Comparison of ENCODE assay signal across 33 cellular contexts in genomic region chr1:180907313-180908055, GRCh38. TPM values are rescaled to one million over a fixed set of nuclear protein-coding genes. Genes with fewer than 3 reads are reported as not detected.
"Had no signal": no experiment of that assay in that cellular context is flagged by ENCODE, and none has a peak within 500 bp of the region (broad histone marks: within the 10 kb centered on the region; RNA-seq: fewer than 3 reads in every experiment).

No MANE protein-coding gene starts in this region.

- H3K4me1 ChIP-seq: prostate gland had no signal

- H3K27ac ChIP-seq: brain microvascular endothelial cell, gastroesophageal sphincter, left lung, lower lobe of right lung, ovary, prostate gland, sigmoid colon, thyroid gland, upper lobe of left lung, vagina had no signal

- H3K27me3 ChIP-seq: brain microvascular endothelial cell, gastroesophageal sphincter, ovary, sigmoid colon, thyroid gland, vagina had no signal

- DNase-seq: activated CD4-positive, alpha-beta memory T cell treated with anti-CD3 and anti-CD28 coated beads, Interleukin-2, amount 10 ng/mL, durations not matched to agents 7 days and 5 days; activated CD4-positive, alpha-beta T cell treated with anti-CD3 and anti-CD28 coated beads for 1 hour; activated CD4-positive, alpha-beta T cell treated with anti-CD3 and anti-CD28 coated beads, Interleukin-2, amount 10 ng/mL, durations not matched to agents 7 days and 5 days; activated gamma-delta T cell; activated naive CD4-positive, alpha-beta T cell treated with anti-CD3 and anti-CD28 coated beads, Interleukin-2, amount 10 ng/mL, durations not matched to agents 7 days and 5 days; activated T-cell treated with anti-CD3 and anti-CD28 coated beads, Interleukin-2, amount 50 U/mL, for 72 hours; amniotic stem cell; brain microvascular endothelial cell; caudate nucleus; cortex of kidney; effector memory CD8-positive, alpha-beta T cell; hypothalamus; immature natural killer cell; left lung; lower lobe of right lung; mesenchymal stem cell; naive thymus-derived CD8-positive, alpha-beta T cell; ovary; retina; sigmoid colon; small intestine; stimulated activated CD4-positive, alpha-beta T cell treated with anti-CD3 and anti-CD28 coated beads, Interleukin-4, amount 100 ng/mL, for 24 hours; T-helper 2 cell; thyroid gland; upper lobe of left lung had no signal

- H3K4me3 ChIP-seq: gastroesophageal sphincter, left lung, lower lobe of right lung, ovary, prostate gland, sigmoid colon, thyroid gland, upper lobe of left lung, vagina had no signal

- FAIRE-seq: astrocyte, endothelial cell of umbilical vein, small intestine had no signal

- H3K9me3 ChIP-seq: gastroesophageal sphincter, left lung, lower lobe of right lung, ovary, prostate gland, sigmoid colon, thyroid gland, upper lobe of left lung, vagina had no signal

- H3K36me3 ChIP-seq: brain microvascular endothelial cell, gastroesophageal sphincter, left lung, lower lobe of right lung, ovary, prostate gland, sigmoid colon, thyroid gland, upper lobe of left lung, vagina had no signal

- ATAC-seq: activated T-cell treated with anti-CD3 and anti-CD28 coated beads, Interleukin-2, amount 50 U/mL, for 72 hours; effector memory CD8-positive, alpha-beta T cell; gastroesophageal sphincter; left lung; lower lobe of right lung; naive thymus-derived CD8-positive, alpha-beta T cell; stimulated activated effector memory CD8-positive, alpha-beta T cell treated with anti-CD3 and anti-CD28 coated beads, Interleukin-12 subunit alpha, Interleukin-12 subunit beta, amount 100 ng/mL, for 72 hours; stimulated activated naive CD8-positive, alpha-beta T cell treated with anti-CD3 and anti-CD28 coated beads, Interleukin-15, amount 100 ng/mL, for 72 hours; WTC11 had no signal

RNA-seq across cellular contexts. Expression of gene KIAA1614, which starts 5.2 kb away (rescaled TPM):
- polyA plus RNA-seq: immature natural killer cell had no signal
